ENCODE assay signal across 8 cellular contexts in genomic region chr6:125812394-125813231, GRCh38. TPM values are rescaled to one million over a fixed set of nuclear protein-coding genes. Genes with fewer than 3 reads are reported as not detected.
DNase-seq lines count a peak whose midpoint lies in the region; ATAC-seq and TF ChIP-seq lines count a peak whose summit lies in the region.

No MANE protein-coding gene starts in this region.

- peak overlapping the region; percentile 12 to 84 (median 26) for H3K27ac Mint-ChIP-seq in nephron
- H3K27ac Mint-ChIP-seq in activated CD4-positive, alpha-beta memory T cell treated with anti-CD3 and anti-CD28 coated beads, Interleukin-2, amount 10 ng/mL, durations not matched to agents 7 days and 5 days = no peak overlapping the region

- H3K9me3 ChIP-seq in BE2C = no peaks in the 10 kb centered on the region

- H3K4me3 ChIP-seq in BE2C (ENCODE audit: low read depth, low read length) = peak overlapping the region; percentile 6; the same call in 1 of the 2 replicates
- H3K4me3 ChIP-seq in H7 (ENCODE audit: insufficient read depth, low read depth, low read length) = no peak overlapping the region

- ATAC-seq in HG03432 (IDR thresholded peaks at IDR 0.05; ENCODE audit: unreplicated experiment) = no peak

- POLR2A ChIA-PET in activated CD4-positive, alpha-beta memory T cell treated with anti-CD3 and anti-CD28 coated beads, Interleukin-2, amount 10 ng/mL, durations not matched to agents 7 days and 5 days (lab: Charles Lee) = interaction anchor here (1.0 kb wide), 1 partner anchor 22 kb away, joined by 3 read pairs; the partner anchor contains the start of gene NCOA7

- H3K27me3 ChIP-seq in BE2C (no peaks in the 10 kb centered on the region), H7 (ENCODE audit: control insufficient read depth, insufficient read depth, low read length) (no peaks in the 10 kb centered on the region)

- peaks cover 30% of the 10 kb centered on the region for H3K36me3 ChIP-seq in BE2C
- H3K36me3 ChIP-seq in H7 (replicated peaks; ENCODE audit: control insufficient read depth, insufficient read depth, low read length) = no peaks in the 10 kb centered on the region

- no peaks in the 10 kb centered on the region for H3K36me3 Mint-ChIP-seq in nephron (ENCODE audit: low read depth)
- H3K36me3 Mint-ChIP-seq in activated CD4-positive, alpha-beta memory T cell treated with anti-CD3 and anti-CD28 coated beads, Interleukin-2, amount 10 ng/mL, durations not matched to agents 7 days and 5 days (ENCODE audit: low read depth) = peaks cover 44% of the 10 kb centered on the region

- CTCF ChIA-PET in activated CD4-positive, alpha-beta memory T cell treated with anti-CD3 and anti-CD28 coated beads, Interleukin-2, amount 10 ng/mL, durations not matched to agents 7 days and 5 days (lab: Charles Lee) = no interaction called here

- H3K4me1 Mint-ChIP-seq in nephron = peaks cover 31% of the 10 kb centered on the region
- peaks cover 38% of the 10 kb centered on the region for H3K4me1 Mint-ChIP-seq in activated CD4-positive, alpha-beta memory T cell treated with anti-CD3 and anti-CD28 coated beads, Interleukin-2, amount 10 ng/mL, durations not matched to agents 7 days and 5 days

- TF ChIP-seq CTCF in BE2C (IDR thresholded peaks at IDR 0.05; ENCODE audit: low read depth, low read length) = peak; percentile 28; the same call in 1 of the 2 replicates
- TF ChIP-seq CTCF in nephron (IDR thresholded peaks at IDR 0.05; ENCODE audit: unreplicated experiment in 3 of 3) = no peak

- DNase-seq in BE2C (peak; percentile 75), NCI-H2196 (lab: John Stamatoyannopoulos, UW; ENCODE audit: unreplicated experiment) (peak; percentile 38), dermis blood vessel endothelial cell (peak; percentile 89), H7 (no peak), iPS-NIHi7 (ENCODE audit: extremely low spot score) (no peak)
- no peak for DNase-seq in activated CD4-positive, alpha-beta memory T cell treated with anti-CD3 and anti-CD28 coated beads, Interleukin-2, amount 10 ng/mL, durations not matched to agents 7 days and 5 days

- H3K27me3 Mint-ChIP-seq in nephron (ENCODE audit: low read depth) = peaks cover 3% of the 10 kb centered on the region
- no peaks in the 10 kb centered on the region for H3K27me3 Mint-ChIP-seq in activated CD4-positive, alpha-beta memory T cell treated with anti-CD3 and anti-CD28 coated beads, Interleukin-2, amount 10 ng/mL, durations not matched to agents 7 days and 5 days

- no peak overlapping the region for H3K4me3 Mint-ChIP-seq in nephron
- H3K4me3 Mint-ChIP-seq in activated CD4-positive, alpha-beta memory T cell treated with anti-CD3 and anti-CD28 coated beads, Interleukin-2, amount 10 ng/mL, durations not matched to agents 7 days and 5 days = no peak overlapping the region

- no peaks in the 10 kb centered on the region for H3K9me3 Mint-ChIP-seq in nephron
- H3K9me3 Mint-ChIP-seq in activated CD4-positive, alpha-beta memory T cell treated with anti-CD3 and anti-CD28 coated beads, Interleukin-2, amount 10 ng/mL, durations not matched to agents 7 days and 5 days = no peaks in the 10 kb centered on the region

- H3K4me1 ChIP-seq in BE2C = peaks cover 66% of the 10 kb centered on the region

RNA-seq across cellular contexts. Expression of gene NCOA7, which starts 21.9 kb away (rescaled TPM):
- 72.5 TPM for polyA plus RNA-seq in BE2C (2012; ENCODE audit: insufficient read depth, insufficient read length, low read depth)
- total RNA-seq in dermis blood vessel endothelial cell = 71.6 and 111 TPM in 2 replicates
- 3.0 and 4.1 TPM in 2 replicates for total RNA-seq in H7 (2014; rRNA removed; shearing (Covaris generic))
- 10 to 100 TPM; 45.2 to 49.9 TPM for total RNA-seq in activated CD4-positive, alpha-beta memory T cell treated with anti-CD3 and anti-CD28 coated beads, Interleukin-2, amount 10 ng/mL, durations not matched to agents 7 days and 5 days

Comparison
In these comparisons a context has a peak if more than half of its experiments do, and no peak if none do; other contexts are left out.
1. DNase-seq: peak in BE2C (single experiment), NCI-H2196 (single experiment) and dermis blood vessel endothelial cell (single experiment); none in H7 (single experiment), iPS-NIHi7 (single experiment) and activated CD4-positive, alpha-beta memory T cell treated with anti-CD3 and anti-CD28 coated beads, Interleukin-2, amount 10 ng/mL, durations not matched to agents 7 days and 5 days (single experiment).